In genomic region chr20:20393770-20394169, GRCh38 we compare ENCODE assay signal across 1 cellular context.
TF ChIP-seq lines count a peak whose summit lies in the region.

No MANE protein-coding gene starts in this region.

TF ChIP-seq in K562, 482 proteins besides CTCF, POLR2A, EP300 and RAD21 (continued from another document):
- TF ChIP-seq CREB5 (CRISPR knock-in tag; IDR thresholded peaks at IDR 0.05): no peak
- TF ChIP-seq THAP12 (CRISPR knock-in tag; IDR thresholded peaks at IDR 0.05): no peak
- no peak for TF ChIP-seq ERF (CRISPR knock-in tag; IDR thresholded peaks at IDR 0.05)
- TF ChIP-seq ARID4B (CRISPR knock-in tag; IDR thresholded peaks at IDR 0.05): no peak
- no peak for TF ChIP-seq MXD1 (CRISPR knock-in tag; IDR thresholded peaks at IDR 0.05; ENCODE audit: borderline replicate concordance, poor library complexity, severe bottlenecking)
- TF ChIP-seq NCOA4 (IDR thresholded peaks at IDR 0.05; ENCODE audit: partially characterized antibody): no peak
- no peak for TF ChIP-seq HMBOX1 (IDR thresholded peaks at IDR 0.05)
- no peak for TF ChIP-seq ILF3 (IDR thresholded peaks at IDR 0.05; ENCODE audit: borderline replicate concordance)
- no peak for TF ChIP-seq XRCC5 (IDR thresholded peaks at IDR 0.05; ENCODE audit: low read depth, low read length)
- no peak for TF ChIP-seq ARID1B (IDR thresholded peaks at IDR 0.05)
